9 cellular contexts compared by ENCODE assay signal in the genomic region with DNA sequence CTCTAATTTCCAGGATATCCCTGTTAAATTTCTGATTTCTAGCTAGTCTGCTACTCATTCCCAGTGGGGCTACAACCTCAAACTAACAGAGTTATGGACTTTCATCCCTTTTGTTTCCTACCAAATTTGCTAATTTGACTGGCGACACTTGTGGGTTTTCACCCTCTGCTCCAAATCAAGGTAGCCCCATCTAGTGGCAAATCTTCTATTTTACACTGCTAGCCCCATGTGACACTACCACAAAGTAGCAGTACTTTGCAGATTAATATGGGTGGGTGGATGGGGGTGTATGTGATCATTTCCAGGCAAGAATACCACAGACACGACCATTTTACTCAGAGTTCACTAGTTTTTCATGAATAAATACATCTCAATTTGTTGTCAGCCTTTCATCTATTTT.
DNase-seq lines count a peak whose midpoint lies in the region; ATAC-seq, FAIRE-seq and TF ChIP-seq lines count a peak whose summit lies in the region.
"Had no signal": no experiment of that assay in that cellular context is flagged by ENCODE, and none has a peak within 500 bp of the region (broad histone marks: within the 10 kb centered on the region; RNA-seq: fewer than 3 reads in every experiment).

No MANE protein-coding gene starts in this region.

- H3K9me3 ChIP-seq in cardiac muscle cell (ENCODE audit: low read depth) (no peaks in the 10 kb centered on the region), GM12878 (replicated peaks; ENCODE audit: control insufficient read depth, insufficient read depth, low read length) (no peaks in the 10 kb centered on the region), small intestine (ENCODE audit: control insufficient read depth, low read depth) (no peaks in the 10 kb centered on the region), sigmoid colon (no peaks in the 10 kb centered on the region)

- no peaks in the 10 kb centered on the region for H4K20me1 ChIP-seq in GM12878 (ENCODE audit: control insufficient read depth, insufficient read depth)

- POLR2A ChIA-PET in GM12878 (lab: Charles Lee): interaction anchor here (0.6 to 1.1 kb wide), 2 partner anchors 88 to 141 kb away, joined by 3 read pairs; no protein-coding TSS in a partner anchor

- no peak overlapping the region for H3K27ac Mint-ChIP-seq in HFFc6
- H3K27ac Mint-ChIP-seq in effector memory CD8-positive, alpha-beta T cell: no peak overlapping the region

- H3K4me3 ChIP-seq in cardiac muscle cell: no peak overlapping the region
- H3K4me3 ChIP-seq in GM12878: no peak overlapping the region
- no peak overlapping the region for H3K4me3 ChIP-seq in small intestine (ENCODE audit: low read depth in 1 of 2, low read length in 2 of 2)
- no peak overlapping the region for H3K4me3 ChIP-seq in sigmoid colon

- no peaks in the 10 kb centered on the region for H3K4me1 Mint-ChIP-seq in HFFc6 (ENCODE audit: low read depth)
- no peaks in the 10 kb centered on the region for H3K4me1 Mint-ChIP-seq in effector memory CD8-positive, alpha-beta T cell (ENCODE audit: low read depth in 2 of 2)
- H3K4me1 Mint-ChIP-seq: central memory CD8-positive, alpha-beta T cell had no signal

- WGBS in GM12878 (ENCODE audit: insufficient coverage, insufficient replicate concordance, low lambda C conversion rate, missing lambda C conversion rate): 3% methylated on average over 2 of the region's 2 CpGs
- 3 to 9% (median 5%) methylated on average over 2 of the region's 2 CpGs for WGBS in small intestine, 3 donors
- WGBS in sigmoid colon, 2 donors: 4 to 6% methylated on average over 2 of the region's 2 CpGs

- no peak overlapping the region for H3K4me3 Mint-ChIP-seq in HFFc6
- no peak overlapping the region for H3K4me3 Mint-ChIP-seq in effector memory CD8-positive, alpha-beta T cell
- H3K4me3 Mint-ChIP-seq: central memory CD8-positive, alpha-beta T cell had no signal

- H3K36me3 ChIP-seq in cardiac muscle cell: no peaks in the 10 kb centered on the region
- H3K36me3 ChIP-seq in GM12878 (ENCODE audit: control insufficient read depth in 2 of 2, insufficient read depth in 2 of 2, low read length in 1 of 2): no peaks in the 10 kb centered on the region
- no peaks in the 10 kb centered on the region for H3K36me3 ChIP-seq in small intestine (ENCODE audit: control insufficient read depth in 2 of 2, insufficient read depth in 2 of 2, low read length in 2 of 2)
- H3K36me3 ChIP-seq in sigmoid colon: no peaks in the 10 kb centered on the region

- H3K79me2 ChIP-seq in GM12878 (ENCODE audit: control insufficient read depth, insufficient read depth, low read length): no peaks in the 10 kb centered on the region

- H3K9me3 Mint-ChIP-seq in HFFc6: no peaks in the 10 kb centered on the region
- no peaks in the 10 kb centered on the region for H3K9me3 Mint-ChIP-seq in effector memory CD8-positive, alpha-beta T cell
- H3K9me3 Mint-ChIP-seq: central memory CD8-positive, alpha-beta T cell had no signal

- peak; percentile 99 for ATAC-seq in GM12878
- no peak for ATAC-seq in effector memory CD8-positive, alpha-beta T cell (replicated peaks)

- no peaks in the 10 kb centered on the region for H3K36me3 Mint-ChIP-seq in HFFc6 (ENCODE audit: low read depth)
- H3K36me3 Mint-ChIP-seq in effector memory CD8-positive, alpha-beta T cell (ENCODE audit: insufficient read depth): no peaks in the 10 kb centered on the region

- BruUV-seq in GM12878 (replicated peaks; lab: Mats Ljungman, UMichigan): no TSS peak

- in situ Hi-C loops in GM12878 (cut with MboI): loop anchor here (5.0 kb wide), 2 partner anchors 126 to 376 kb away; no protein-coding TSS in a partner anchor

- no peak overlapping the region for H3K4me2 ChIP-seq in GM12878 (ENCODE audit: control insufficient read depth, insufficient read depth)

- intact Hi-C loops in cardiac septum (cut with DNase I) (no loop called here), GM12878 (cut with micrococcal nuclease; ENCODE audit: unreplicated experiment) (loop anchor here (1.0 to 2.0 kb wide), 5 partner anchors 116 to 375 kb away; no protein-coding TSS in a partner anchor), sigmoid colon (cut with DNase I) (loop anchor here (10.0 kb wide), 1 partner anchor 124 kb away; no protein-coding TSS in a partner anchor)

- H3K9ac ChIP-seq in GM12878 (ENCODE audit: control insufficient read depth, insufficient read depth, low read length): no peak overlapping the region

- SMC1A ChIA-PET in GM12878 (lab: Charles Lee; ENCODE audit: uncharacterized antibody, unreplicated experiment): interaction anchor here (0.8 to 2.2 kb wide), 14 partner anchors 12 to 376 kb away, joined by 3 to 16 read pairs (median 4); no protein-coding TSS in a partner anchor

- peak; percentile 56 for TF ChIP-seq CTCF in cardiac muscle cell (IDR thresholded peaks at IDR 0.05; ENCODE audit: low read depth, low read length)
- TF ChIP-seq CTCF in HFFc6 (IDR thresholded peaks at IDR 0.05): peak; percentile 67
- TF ChIP-seq CTCF in GM12878 (IDR thresholded peaks at IDR 0.05 in 2 of 3, conservative IDR thresholded peaks at IDR 0.05 in 1 of 3; ENCODE audit: control insufficient read depth in 2 of 3, extremely low read depth in 1 of 3, insufficient read depth in 1 of 3, low read depth in 3 of 3, low read length in 3 of 3): peak; percentile 54 to 70 (median 56)
- no peak for TF ChIP-seq CTCF in sigmoid colon (IDR thresholded peaks at IDR 0.05)

- peaks cover 6% of the 10 kb centered on the region; the same call in 1 of the 2 replicates for H3K27me3 Mint-ChIP-seq in HFFc6 (ENCODE audit: insufficient read depth)
- peaks cover 6 to 8% of the 10 kb centered on the region in 2 donors for H3K27me3 Mint-ChIP-seq in effector memory CD8-positive, alpha-beta T cell

- TF ChIP-seq POLR2A in GM12878 (IDR thresholded peaks at IDR 0.05; ENCODE audit: low read depth, low read length) (no peak), sigmoid colon (IDR thresholded peaks at IDR 0.05) (no peak)

- CTCF ChIA-PET in GM12878 (lab: Yijun Ruan, JAX): interaction anchor here (0.6 to 1.7 kb wide), 19 partner anchors 18 to 373 kb away, joined by 3 to 8 read pairs (median 4); no protein-coding TSS in a partner anchor

- TF ChIP-seq EP300 in GM12878 (IDR thresholded peaks at IDR 0.05; ENCODE audit: borderline replicate concordance in 1 of 2, control insufficient read depth in 1 of 2, low read depth in 2 of 2, low read length in 2 of 2) (no peak), sigmoid colon (IDR thresholded peaks at IDR 0.05) (no peak)

- H3K27ac ChIP-seq in cardiac muscle cell: no peak overlapping the region
- no peak overlapping the region for H3K27ac ChIP-seq in GM12878 (ENCODE audit: control insufficient read depth, insufficient read depth)
- no peak overlapping the region for H3K27ac ChIP-seq in small intestine (ENCODE audit: low read depth in 1 of 2, low read length in 1 of 2)
- no peak overlapping the region for H3K27ac ChIP-seq in sigmoid colon

- H3K27me3 ChIP-seq in cardiac muscle cell: no peaks in the 10 kb centered on the region
- H3K27me3 ChIP-seq in GM12878 (replicated peaks in 1 of 2; ENCODE audit: control insufficient read depth in 2 of 2, insufficient read depth in 2 of 2, low read length in 1 of 2): no peaks in the 10 kb centered on the region
- H3K27me3 ChIP-seq in small intestine (ENCODE audit: control insufficient read depth in 2 of 2, insufficient read depth in 2 of 2, low read length in 2 of 2): no peaks in the 10 kb centered on the region
- no peaks in the 10 kb centered on the region for H3K27me3 ChIP-seq in sigmoid colon

- RAD21 ChIA-PET in GM12878 (lab: Charles Lee; ENCODE audit: unreplicated experiment): interaction anchor here (0.8 to 2.2 kb wide), 10 partner anchors 17 to 372 kb away, joined by 3 to 14 read pairs (median 4); no protein-coding TSS in a partner anchor

- TF ChIP-seq RAD21 in GM12878 (IDR thresholded peaks at IDR 0.05; ENCODE audit: insufficient read depth, low read depth, low read length): peak; percentile 71

- H2AFZ ChIP-seq in GM12878 (ENCODE audit: control insufficient read depth, low read depth, low read length): no peak overlapping the region

- H3K4me1 ChIP-seq in cardiac muscle cell (ENCODE audit: low read depth) (no peaks in the 10 kb centered on the region), GM12878 (ENCODE audit: control insufficient read depth, insufficient read depth, low read length) (no peaks in the 10 kb centered on the region), small intestine (ENCODE audit: control insufficient read depth in 2 of 2, insufficient read depth in 1 of 2, low read depth in 1 of 2, low read length in 1 of 2) (no peaks in the 10 kb centered on the region), sigmoid colon (no peaks in the 10 kb centered on the region)

- peak; percentile 18 for FAIRE-seq in GM12878 (lab: Jason Lieb, UNC)
- FAIRE-seq in small intestine (lab: Jason Lieb, UNC): no peak

- DNase-seq in cardiac muscle cell (ENCODE audit: low read depth in 1 of 2, low spot score in 1 of 2) (peak; percentile 10 to 50), cardiac septum (ENCODE audit: low spot score) (no peak), HFFc6 (peak; percentile 3), NCI-H2081 treated with DMSO at 0.1 percent for 48 hours (lab: John Stamatoyannopoulos, UW) (peak; percentile 43), GM12878 (ENCODE audit: low read depth, low spot score) (peak; percentile 25), small intestine (peak; percentile 42), sigmoid colon (no peak)
- no peak for DNase-seq in effector memory CD8-positive, alpha-beta T cell

TF ChIP-seq in GM12878, 131 proteins besides CTCF, POLR2A, EP300 and RAD21 (continues in another document):
- TF ChIP-seq EED (IDR thresholded peaks at IDR 0.05; ENCODE audit: low read depth) (no peak), ATF7 (IDR thresholded peaks at IDR 0.05; ENCODE audit: low read depth) (peak; percentile 18; the same call in 1 of the 2 replicates)

Comparison
In these comparisons a context has a peak if more than half of its experiments do, and no peak if none do; other contexts are left out.
1. DNase-seq: peak in cardiac muscle cell (2 of 2), HFFc6 (single experiment), NCI-H2081 treated with DMSO at 0.1 percent for 48 hours (single experiment), GM12878 (single experiment) and small intestine (single experiment); none in cardiac septum (single experiment), effector memory CD8-positive, alpha-beta T cell (0 of 3) and sigmoid colon (single experiment).
2. CTCF ChIP-seq: peak in cardiac muscle cell (single experiment), HFFc6 (single experiment) and GM12878 (3 of 3); none in sigmoid colon (0 of 4).